In the genomic region with DNA sequence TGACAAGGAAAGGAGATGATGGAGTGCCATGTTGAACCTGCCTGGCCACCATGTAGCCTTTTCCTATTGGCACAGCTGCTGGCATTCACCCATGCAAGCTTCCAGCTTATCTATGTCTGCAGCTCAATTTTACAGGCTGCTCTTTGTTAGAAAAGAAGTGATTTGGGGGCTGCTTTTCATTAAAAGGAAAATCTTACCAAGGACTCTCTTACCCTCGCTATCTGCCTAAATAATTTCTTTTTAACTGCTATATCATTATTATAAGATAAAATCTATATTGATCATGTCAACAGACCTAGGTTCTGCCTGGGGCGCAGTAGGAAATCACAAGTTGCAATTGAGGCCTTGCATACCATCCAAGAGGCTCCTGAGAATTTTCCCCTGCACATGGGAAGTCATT, we compare ENCODE assay signal across 28 cellular contexts.
"Had no signal": no experiment of that assay in that cellular context is flagged by ENCODE, and none has a peak within 500 bp of the region (broad histone marks: within the 10 kb centered on the region; RNA-seq: fewer than 3 reads in every experiment).

No MANE protein-coding gene starts in this region.

- H3K4me3 Mint-ChIP-seq: naive thymus-derived CD8-positive, alpha-beta T cell; natural killer cell treated with Interleukin-12 subunit alpha and Interleukin-12 subunit beta and Interleukin-15 and Interleukin-18, amount 100 ng/mL, for 72 hours; nephron progenitor cell; neural crest cell; stimulated activated effector memory CD8-positive, alpha-beta T cell treated with anti-CD3 and anti-CD28 coated beads, Interleukin-12 subunit alpha, Interleukin-12 subunit beta, amount 100 ng/mL, for 72 hours; stimulated activated naive B cell treated with anti-CD40 and anti-IgM and Interleukin-4, amounts not matched to agents 10 μg/mL and 1 μg/mL and 100 μg/mL, for 72 hours; stimulated activated naive CD8-positive, alpha-beta T cell treated with anti-CD3 and anti-CD28 coated beads, Interleukin-15, Interleukin-2, amounts not matched to agents 100 ng/mL and 50 ng/mL, for 24 hours had no signal

- ATAC-seq: naive thymus-derived CD8-positive, alpha-beta T cell; natural killer cell treated with Interleukin-12 subunit alpha and Interleukin-12 subunit beta and Interleukin-15 and Interleukin-18, amount 100 ng/mL, for 72 hours; pancreas; right cardiac atrium; right lobe of liver; stimulated activated effector memory CD8-positive, alpha-beta T cell treated with anti-CD3 and anti-CD28 coated beads, Interleukin-12 subunit alpha, Interleukin-12 subunit beta, amount 100 ng/mL, for 72 hours; stimulated activated naive B cell treated with anti-CD40 and anti-IgM and Interleukin-4, amounts not matched to agents 10 μg/mL and 1 μg/mL and 100 μg/mL, for 72 hours had no signal

- DNase-seq: naive thymus-derived CD8-positive, alpha-beta T cell; nephron progenitor cell; nucleus accumbens; pancreas; retina; right cardiac atrium; right lobe of liver; sigmoid colon; small intestine; stimulated activated CD4-positive, alpha-beta T cell treated with anti-CD3 and anti-CD28 coated beads, Interleukin-15, amount 100 ng/mL, for 24 hours; stimulated activated CD4-positive, alpha-beta T cell treated with anti-CD3 and anti-CD28 coated beads, Interleukin-2, amount 100 ng/mL, for 24 hours; stimulated activated CD4-positive, alpha-beta T cell treated with anti-CD3 and anti-CD28 coated beads, Interleukin-2, amount 100 ng/mL, for 48 hours; stimulated activated CD4-positive, alpha-beta T cell treated with anti-CD3 and anti-CD28 coated beads, Interleukin-4, amount 100 ng/mL, for 24 hours; stimulated activated naive B cell treated with anti-CD40 and anti-IgM and Interleukin-4, amounts not matched to agents 10 μg/mL and 1 μg/mL and 100 μg/mL, for 72 hours; stimulated activated naive CD4-positive, alpha-beta T cell treated with Interleukin-2 at 50 U/mL for 16 hours; stomach; thyroid gland; trophoblast cell; uterus had no signal

- H3K27ac ChIP-seq: neutrophil, pancreas, prostate gland, right lobe of liver, sigmoid colon, stomach, thoracic aorta, thyroid gland, tibial nerve, upper lobe of left lung, uterus had no signal

- FAIRE-seq: pancreas, small intestine had no signal

- H3K27ac Mint-ChIP-seq: naive thymus-derived CD8-positive, alpha-beta T cell; natural killer cell treated with Interleukin-12 subunit alpha and Interleukin-12 subunit beta and Interleukin-15 and Interleukin-18, amount 100 ng/mL, for 72 hours; nephron progenitor cell; stimulated activated effector memory CD8-positive, alpha-beta T cell treated with anti-CD3 and anti-CD28 coated beads, Interleukin-12 subunit alpha, Interleukin-12 subunit beta, amount 100 ng/mL, for 72 hours; stimulated activated naive B cell treated with anti-CD40 and anti-IgM and Interleukin-4, amounts not matched to agents 10 μg/mL and 1 μg/mL and 100 μg/mL, for 72 hours; stimulated activated naive CD8-positive, alpha-beta T cell treated with anti-CD3 and anti-CD28 coated beads, Interleukin-15, Interleukin-2, amounts not matched to agents 100 ng/mL and 50 ng/mL, for 24 hours had no signal

- H3K9me3 ChIP-seq: neutrophil, pancreas, prostate gland, right lobe of liver, sigmoid colon, stomach, thoracic aorta, thyroid gland, tibial nerve, upper lobe of left lung, uterus had no signal

- H3K4me1 ChIP-seq: pancreas, prostate gland, right lobe of liver, thyroid gland, tibial nerve, upper lobe of left lung, uterus had no signal

- H3K27me3 ChIP-seq: pancreas, right lobe of liver, sigmoid colon, stomach, thyroid gland, tibial nerve, upper lobe of left lung, uterus had no signal

- H3K36me3 Mint-ChIP-seq: naive thymus-derived CD8-positive, alpha-beta T cell; natural killer cell treated with Interleukin-12 subunit alpha and Interleukin-12 subunit beta and Interleukin-15 and Interleukin-18, amount 100 ng/mL, for 72 hours; stimulated activated effector memory CD8-positive, alpha-beta T cell treated with anti-CD3 and anti-CD28 coated beads, Interleukin-12 subunit alpha, Interleukin-12 subunit beta, amount 100 ng/mL, for 72 hours; stimulated activated naive B cell treated with anti-CD40 and anti-IgM and Interleukin-4, amounts not matched to agents 10 μg/mL and 1 μg/mL and 100 μg/mL, for 72 hours had no signal

- H3K9me3 Mint-ChIP-seq: naive thymus-derived CD8-positive, alpha-beta T cell; natural killer cell treated with Interleukin-12 subunit alpha and Interleukin-12 subunit beta and Interleukin-15 and Interleukin-18, amount 100 ng/mL, for 72 hours; nephron progenitor cell; neural crest cell; stimulated activated effector memory CD8-positive, alpha-beta T cell treated with anti-CD3 and anti-CD28 coated beads, Interleukin-12 subunit alpha, Interleukin-12 subunit beta, amount 100 ng/mL, for 72 hours; stimulated activated naive CD8-positive, alpha-beta T cell treated with anti-CD3 and anti-CD28 coated beads, Interleukin-15, Interleukin-2, amounts not matched to agents 100 ng/mL and 50 ng/mL, for 24 hours had no signal

- H3K4me3 ChIP-seq: pancreas, prostate gland, right lobe of liver, sigmoid colon, stomach, thoracic aorta, thyroid gland, tibial nerve, upper lobe of left lung, uterus had no signal

- H3K4me1 Mint-ChIP-seq: naive thymus-derived CD8-positive, alpha-beta T cell; stimulated activated effector memory CD8-positive, alpha-beta T cell treated with anti-CD3 and anti-CD28 coated beads, Interleukin-12 subunit alpha, Interleukin-12 subunit beta, amount 100 ng/mL, for 72 hours; stimulated activated naive B cell treated with anti-CD40 and anti-IgM and Interleukin-4, amounts not matched to agents 10 μg/mL and 1 μg/mL and 100 μg/mL, for 72 hours had no signal

- H3K36me3 ChIP-seq: neutrophil, pancreas, prostate gland, right lobe of liver, sigmoid colon, stomach, thoracic aorta, thyroid gland, tibial nerve, upper lobe of left lung, uterus had no signal
